19 cellular contexts compared by ENCODE assay signal in the genomic region with DNA sequence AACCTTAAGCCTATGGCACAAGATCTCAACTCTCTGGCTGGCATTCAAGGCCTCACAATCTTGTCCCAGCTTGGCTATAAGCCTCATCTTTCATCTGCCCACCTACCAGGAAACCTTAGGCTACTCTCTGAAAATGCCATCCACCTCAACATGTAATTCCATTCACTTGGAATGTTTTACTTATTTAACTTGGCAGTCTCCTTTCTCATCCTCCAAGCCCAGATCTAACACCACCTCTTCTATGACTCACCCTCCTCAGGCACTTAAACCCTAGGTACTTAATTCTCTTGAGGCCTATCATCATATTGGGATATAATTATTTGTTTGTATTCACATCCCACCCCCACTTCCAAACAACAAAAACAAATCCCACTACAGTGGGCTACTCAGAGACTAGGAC. TPM values are rescaled to one million over a fixed set of nuclear protein-coding genes. Genes with fewer than 3 reads are reported as not detected.
DNase-seq lines count a peak whose midpoint lies in the region; ATAC-seq and TF ChIP-seq lines count a peak whose summit lies in the region.
"Had no signal": no experiment of that assay in that cellular context is flagged by ENCODE, and none has a peak within 500 bp of the region (broad histone marks: within the 10 kb centered on the region; RNA-seq: fewer than 3 reads in every experiment).

No MANE protein-coding gene starts in this region.

- in situ Hi-C loops in GM23248 (cut with MboI): no loop called here

- no peaks in the 10 kb centered on the region for H4K20me1 ChIP-seq in GM23248 (ENCODE audit: insufficient read depth)

- H3K4me3 ChIP-seq in GM23248 (no peak overlapping the region), fibroblast of mammary gland (ENCODE audit: control insufficient read depth, low read depth, low read length) (no peak overlapping the region), lung (no peak overlapping the region)
- H3K4me3 ChIP-seq: SJSA1 had no signal

- no peaks in the 10 kb centered on the region for H3K27me3 ChIP-seq in GM23248 (replicated peaks; ENCODE audit: insufficient read depth)
- H3K27me3 ChIP-seq in lung (ENCODE audit: control insufficient read depth, insufficient read depth): no peaks in the 10 kb centered on the region
- H3K27me3 ChIP-seq: BE2C, SJSA1 had no signal

- H3K27me3 Mint-ChIP-seq in activated T-helper 17 cell treated with anti-CD3 and anti-CD28 coated beads, Interleukin-2, amount 50 U/mL, for 72 hours: no peaks in the 10 kb centered on the region
- H3K27me3 Mint-ChIP-seq: CD4-positive, alpha-beta memory T cell had no signal

- no peak overlapping the region for H3K9ac ChIP-seq in GM23248

- DNase-seq in GM23248: peak; percentile 36
- DNase-seq in fibroblast of mammary gland (ENCODE audit: low read depth): peak; percentile 8
- DNase-seq in lung (ENCODE audit: low spot score): no peak
- DNase-seq in activated CD4-positive, alpha-beta T cell treated with anti-CD3 and anti-CD28 coated beads for 1 hour: no peak
- DNase-seq in activated gamma-delta T cell treated with Interleukin-2 at 50 U/mL for 16 hours: no peak
- no peak for DNase-seq in NCI-H2081 treated with DMSO at 0.1 percent for 48 hours (lab: John Stamatoyannopoulos, UW)
- no peak for DNase-seq in NCI-H2171 (lab: John Stamatoyannopoulos, UW)
- DNase-seq: BE2C; CD4-positive, alpha-beta memory T cell; DMS 273 treated with DMSO at 0.1 percent for 48 hours; NCI-H1417; NCI-H2029 treated with DMSO at 0.1 percent for 48 hours; NCI-H2227 treated with DMSO at 0.1 percent for 48 hours; NCI-H526 treated with DMSO at 0.1 percent for 48 hours; NK-92 treated with Interleukin-12 subunit alpha and Interleukin-12 subunit beta, amount 100 ng/mL, for 24 hours; OCI-M1 had no signal

- H3K27ac Mint-ChIP-seq in activated T-helper 17 cell treated with anti-CD3 and anti-CD28 coated beads, Interleukin-2, amount 50 U/mL, for 72 hours: peak overlapping the region; percentile 28

- no peak overlapping the region for H2AFZ ChIP-seq in GM23248

- H3K27ac ChIP-seq in GM23248 (no peak overlapping the region), lung (ENCODE audit: low read depth in 1 of 2, low read length in 1 of 2) (no peak overlapping the region)
- H3K27ac ChIP-seq: SJSA1 had no signal

- H3K36me3 ChIP-seq in GM23248 (ENCODE audit: low read depth) (0 out of 2 replicates have a peak, but pooled peaks cover 7% of the 10 kb centered on the region), lung (ENCODE audit: control insufficient read depth in 2 of 2, insufficient read depth in 2 of 2, low read length in 2 of 2) (peaks cover 9 to 12% of the 10 kb centered on the region in 2 donors)
- H3K36me3 ChIP-seq: BE2C, SJSA1 had no signal

- H3K36me3 Mint-ChIP-seq in activated T-helper 17 cell treated with anti-CD3 and anti-CD28 coated beads, Interleukin-2, amount 50 U/mL, for 72 hours (ENCODE audit: low read depth): peaks cover 68% of the 10 kb centered on the region

- H3K9me3 ChIP-seq in GM23248 (ENCODE audit: low read depth): no peaks in the 10 kb centered on the region
- H3K9me3 ChIP-seq in lung (ENCODE audit: control insufficient read depth in 2 of 2, insufficient read depth in 1 of 2, low read length in 1 of 2): no peaks in the 10 kb centered on the region
- H3K9me3 ChIP-seq: BE2C, SJSA1 had no signal

- ATAC-seq in activated T-helper 17 cell treated with anti-CD3 and anti-CD28 coated beads, Interleukin-2, amount 50 U/mL, for 72 hours (replicated peaks): no peak
- ATAC-seq in lung (ENCODE audit: insufficient read depth, low FRiP score): peak; percentile 53
- ATAC-seq: HepG2 had no signal

- H3K4me3 Mint-ChIP-seq in activated T-helper 17 cell treated with anti-CD3 and anti-CD28 coated beads, Interleukin-2, amount 50 U/mL, for 72 hours: no peak overlapping the region
- H3K4me3 Mint-ChIP-seq: CD4-positive, alpha-beta memory T cell had no signal

- H3K4me1 Mint-ChIP-seq in activated T-helper 17 cell treated with anti-CD3 and anti-CD28 coated beads, Interleukin-2, amount 50 U/mL, for 72 hours: no peaks in the 10 kb centered on the region

- no peaks in the 10 kb centered on the region for H3K9me2 ChIP-seq in GM23248 (ENCODE audit: insufficient read depth)

- no peak overlapping the region for H3K4me2 ChIP-seq in GM23248 (ENCODE audit: unreplicated experiment)

- H3K79me2 ChIP-seq in GM23248 (ENCODE audit: insufficient read depth): no peaks in the 10 kb centered on the region

- H3K9me3 Mint-ChIP-seq in activated T-helper 17 cell treated with anti-CD3 and anti-CD28 coated beads, Interleukin-2, amount 50 U/mL, for 72 hours: no peaks in the 10 kb centered on the region
- H3K9me3 Mint-ChIP-seq: CD4-positive, alpha-beta memory T cell had no signal

- TF ChIP-seq CTCF in fibroblast of mammary gland (conservative IDR thresholded peaks at IDR 0.05; ENCODE audit: control insufficient read depth, insufficient read depth, low read depth, low read length): no peak
- TF ChIP-seq CTCF in lung (IDR thresholded peaks at IDR 0.05; ENCODE audit: control extremely low read depth, extremely low read depth): no peak

- H3K4me1 ChIP-seq in GM23248 (ENCODE audit: insufficient read depth) (no peaks in the 10 kb centered on the region), lung (ENCODE audit: control insufficient read depth in 2 of 2, insufficient read depth in 2 of 2, low read length in 2 of 2) (peaks cover 0 to 4% of the 10 kb centered on the region in 2 donors)
- H3K4me1 ChIP-seq: BE2C, SJSA1 had no signal

- no peaks in the 10 kb centered on the region for H3F3A ChIP-seq in GM23248 (ENCODE audit: insufficient read depth)

RNA-seq across cellular contexts. Expression of a gene that starts 15.0 kb away (rescaled TPM):
- total RNA-seq in GM23248 (2014; rRNA removed; shearing (Covaris generic)): 21.6 and 26.6 TPM in 2 replicates
- polyA plus RNA-seq in GM23248 (2016; fragmentation: Nextera tagmentation; extraction: Ambion mirVana) (22.9 and 23.9 TPM in 2 replicates), lung (10 to 100 TPM in 1 of 2 donors, 1 to 10 TPM in 1; 9.9 to 10.3 TPM)
- 1 to 10 TPM; 9.6 to 9.7 TPM for total RNA-seq in activated T-helper 17 cell treated with anti-CD3 and anti-CD28 coated beads, Interleukin-2, amount 50 U/mL, for 72 hours
- 10 to 100 TPM; 27.8 to 31.8 TPM for total RNA-seq in lung

RNA-seq across cellular contexts. Expression of a gene that starts 15.8 kb away (rescaled TPM):
- total RNA-seq in GM23248 (2014; rRNA removed; shearing (Covaris generic)): not detected in 2 replicates
- polyA plus RNA-seq in GM23248 (2016; fragmentation: Nextera tagmentation; extraction: Ambion mirVana): 0.58 and 1.1 TPM in 2 replicates
- under 1 TPM; 0.78 to 0.95 TPM for total RNA-seq in activated T-helper 17 cell treated with anti-CD3 and anti-CD28 coated beads, Interleukin-2, amount 50 U/mL, for 72 hours
- total RNA-seq in lung: 1 to 10 TPM in 1 of 2 donors, under 1 TPM in 1; 0.49 to 3.3 TPM
- polyA plus RNA-seq in lung: under 1 TPM; 0.33 to 0.49 TPM
- total RNA-seq: SJSA1 had no signal

Comparison
In these comparisons a context has a peak if more than half of its experiments do, and no peak if none do; other contexts are left out.
1. DNase-seq: peak in GM23248 (single experiment) and fibroblast of mammary gland (single experiment); none in lung (single experiment), activated CD4-positive, alpha-beta T cell treated with anti-CD3 and anti-CD28 coated beads for 1 hour (single experiment), activated gamma-delta T cell treated with Interleukin-2 at 50 U/mL for 16 hours (single experiment), NCI-H2081 treated with DMSO at 0.1 percent for 48 hours (single experiment) and NCI-H2171 (single experiment).